ENCODE assay signal across 1 cellular context in genomic region chr5:102975457-102976182, GRCh38.
TF ChIP-seq lines count a peak whose summit lies in the region.

No MANE protein-coding gene starts in this region.

TF ChIP-seq in GM12878, 131 proteins besides CTCF, POLR2A, EP300 and RAD21 (continued from another document):
- TF ChIP-seq CUX1 (IDR thresholded peaks at IDR 0.05; ENCODE audit: insufficient replicate concordance, low read depth, low read length) (no peak), RCOR1 (conservative IDR thresholded peaks at IDR 0.05; ENCODE audit: low read depth, low read length) (no peak), TBL1XR1 (IDR thresholded peaks at IDR 0.05; ENCODE audit: low read depth, low read length) (no peak), SPI1 (IDR thresholded peaks at IDR 0.05; ENCODE audit: borderline replicate concordance, insufficient read depth, low read depth, low read length) (no peak)
